Comparison of ENCODE assay signal across 7 cellular contexts in the genomic region with DNA sequence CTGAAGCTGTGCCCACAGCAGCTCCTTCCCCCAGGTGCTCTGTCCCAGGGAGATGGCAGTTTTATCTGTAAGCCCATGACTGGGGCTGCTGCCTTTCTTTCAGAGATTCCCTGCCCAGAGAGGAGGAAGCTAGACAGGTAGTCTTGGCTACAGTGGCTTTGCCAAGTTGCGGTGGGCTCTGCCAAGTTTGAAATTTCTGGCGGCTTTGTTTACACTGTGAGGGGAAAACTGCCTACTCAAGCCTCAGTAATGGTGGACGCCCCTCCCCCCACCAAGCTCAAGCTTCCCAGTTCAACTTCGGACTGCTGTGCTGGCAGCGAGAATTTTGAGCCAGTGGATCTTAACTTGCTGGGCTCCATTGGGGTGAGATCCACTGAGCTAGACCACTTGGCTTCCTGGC.
"Had no signal": no experiment of that assay in that cellular context is flagged by ENCODE, and none has a peak within 500 bp of the region (broad histone marks: within the 10 kb centered on the region; RNA-seq: fewer than 3 reads in every experiment).

No MANE protein-coding gene starts in this region.

- H3K4me1 ChIP-seq: HAP-1 had no signal

- H3K9me3 ChIP-seq: HAP-1 had no signal

- DNase-seq: GOT3, H7, HFFc6, IMR-90 had no signal

- H3K36me3 ChIP-seq: HAP-1 had no signal

- ATAC-seq: HCT116, K562 had no signal

- H3K4me3 ChIP-seq: HAP-1, K562 had no signal
